Comparison of ENCODE assay signal across 16 cellular contexts in the genomic region with DNA sequence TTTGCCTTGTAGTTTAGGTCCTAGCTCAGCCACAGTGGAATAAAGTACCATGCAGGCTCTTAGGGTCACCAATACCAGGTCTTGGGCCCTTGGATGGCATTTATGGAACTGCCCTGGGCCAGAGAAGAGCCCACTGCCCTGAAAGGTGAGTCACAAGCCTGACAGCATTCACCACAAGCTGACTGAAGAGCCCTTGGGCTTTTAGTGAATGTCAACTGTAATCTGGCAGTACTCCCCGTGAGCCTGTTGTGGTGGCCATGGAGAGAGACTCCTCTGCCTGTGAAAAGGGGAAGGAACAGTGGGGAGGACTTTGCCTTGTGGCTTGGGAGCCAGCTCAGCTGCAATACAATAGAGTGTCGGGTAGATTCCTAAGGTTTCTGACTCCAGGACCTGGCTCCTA.
"Had no signal": no experiment of that assay in that cellular context is flagged by ENCODE, and none has a peak within 500 bp of the region (broad histone marks: within the 10 kb centered on the region; RNA-seq: fewer than 3 reads in every experiment).

No MANE protein-coding gene starts in this region.

- H3K4me1 Mint-ChIP-seq: activated CD4-positive, alpha-beta T cell treated with anti-CD3 and anti-CD28 coated beads, Interleukin-2, amount 10 ng/mL, durations not matched to agents 24 days and 14 days; activated naive CD8-positive, alpha-beta T cell treated with anti-CD3 and anti-CD28 coated beads, Interleukin-2, amount 50 U/mL, for 24 hours; neural crest cell had no signal

- H3K27ac Mint-ChIP-seq: activated CD4-positive, alpha-beta T cell treated with anti-CD3 and anti-CD28 coated beads, Interleukin-2, amount 10 ng/mL, durations not matched to agents 24 days and 14 days; activated naive CD8-positive, alpha-beta T cell treated with anti-CD3 and anti-CD28 coated beads, Interleukin-2, amount 50 U/mL, for 24 hours; WTC11 had no signal

- H3K4me3 ChIP-seq: coronary artery, gastrocnemius medialis, left ventricle myocardium inferior, ovary, skin epidermis, tibial nerve had no signal

- H3K27me3 ChIP-seq: gastrocnemius medialis, ovary, tibial nerve had no signal

- H3K9me3 ChIP-seq: ovary, tibial nerve had no signal

- H3K36me3 ChIP-seq: gastrocnemius medialis, left ventricle myocardium inferior, ovary, tibial nerve had no signal

- H3K4me3 Mint-ChIP-seq: activated CD4-positive, alpha-beta T cell treated with anti-CD3 and anti-CD28 coated beads, Interleukin-2, amount 10 ng/mL, durations not matched to agents 24 days and 14 days; activated naive CD8-positive, alpha-beta T cell treated with anti-CD3 and anti-CD28 coated beads, Interleukin-2, amount 50 U/mL, for 24 hours; neural crest cell; WTC11 had no signal

- H3K27me3 Mint-ChIP-seq: activated CD4-positive, alpha-beta T cell treated with anti-CD3 and anti-CD28 coated beads, Interleukin-2, amount 10 ng/mL, durations not matched to agents 24 days and 14 days; activated naive CD8-positive, alpha-beta T cell treated with anti-CD3 and anti-CD28 coated beads, Interleukin-2, amount 50 U/mL, for 24 hours had no signal

- DNase-seq: activated CD4-positive, alpha-beta T cell treated with anti-CD3 and anti-CD28 coated beads, Interleukin-2, amount 10 ng/mL, durations not matched to agents 24 days and 14 days; activated CD8-positive, alpha-beta memory T cell treated with anti-CD3 and anti-CD28 coated beads for 24 hours; activated naive CD4-positive, alpha-beta T cell treated with Interleukin-2 at 50 U/mL for 16 hours; activated naive CD8-positive, alpha-beta T cell treated with anti-CD3 and anti-CD28 coated beads, Interleukin-2, amount 50 U/mL, for 24 hours; central memory CD4-positive, alpha-beta T cell; effector CD4-positive, alpha-beta T cell; gastrocnemius medialis; kidney; left ventricle myocardium inferior; ovary; T-helper 9 cell had no signal

- H3K27ac ChIP-seq: coronary artery, gastrocnemius medialis, left ventricle myocardium inferior, ovary, skin epidermis, tibial nerve had no signal

- H3K4me1 ChIP-seq: gastrocnemius medialis, left ventricle myocardium inferior, tibial nerve had no signal

- H3K36me3 Mint-ChIP-seq: WTC11 had no signal
